ENCODE assay signal across 8 cellular contexts in the genomic region with DNA sequence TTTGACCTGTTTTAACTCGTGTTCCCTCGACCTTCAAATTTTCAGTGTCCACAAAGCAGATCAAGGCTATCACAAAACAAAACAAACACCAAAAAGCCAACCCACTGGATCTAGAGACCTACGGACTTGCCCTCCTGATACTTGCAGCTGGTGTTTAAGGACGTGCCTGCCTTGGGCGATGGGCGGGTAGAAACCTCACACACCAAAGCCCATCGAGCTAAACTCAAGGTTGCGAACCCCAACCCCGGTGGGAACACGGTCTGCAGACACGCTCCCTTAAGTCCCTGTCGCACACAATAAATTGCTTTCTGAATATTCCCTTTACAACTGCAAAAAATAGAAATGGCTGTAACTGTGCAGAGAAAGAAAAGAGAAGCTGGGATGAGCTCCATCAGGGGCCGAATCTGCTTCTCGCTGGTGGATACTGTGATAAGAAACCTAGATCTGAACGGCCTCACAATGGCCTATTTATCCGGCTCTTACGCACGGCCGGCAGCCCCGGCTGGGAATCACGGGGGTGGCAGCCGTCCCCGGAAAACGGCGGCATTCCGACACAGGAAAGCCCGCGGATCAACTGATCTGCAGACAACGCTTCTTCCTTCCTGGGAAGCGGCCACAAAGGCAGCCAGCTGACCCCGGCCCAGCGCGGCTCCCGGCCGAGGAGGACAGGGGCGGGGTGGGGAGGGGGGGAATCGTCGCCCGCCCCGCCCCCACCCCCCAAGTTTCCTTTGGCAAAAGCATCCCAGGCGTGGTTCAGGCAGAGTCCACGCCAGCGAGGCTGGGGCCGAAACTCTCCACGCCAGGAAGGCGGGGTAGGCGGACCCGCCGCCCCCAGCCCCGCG.
DNase-seq lines count a peak whose midpoint lies in the region; TF ChIP-seq lines count a peak whose summit lies in the region.

No MANE protein-coding gene starts in this region.

- H3K4me3 Mint-ChIP-seq in activated CD4-positive, alpha-beta T cell treated with anti-CD3 and anti-CD28 coated beads, Interleukin-2, amount 10 ng/mL, durations not matched to agents 24 days and 14 days: peak overlapping the region; percentile 86
- H3K4me3 Mint-ChIP-seq in activated naive CD4-positive, alpha-beta T cell treated with anti-CD3 and anti-CD28 coated beads, Interleukin-2, amount 10 ng/mL, durations not matched to agents 7 days and 5 days: peak overlapping the region; percentile 64
- H3K4me3 Mint-ChIP-seq in nephron progenitor cell: peak overlapping the region; percentile 84

- CTCF ChIA-PET in activated naive CD4-positive, alpha-beta T cell treated with anti-CD3 and anti-CD28 coated beads, Interleukin-2, amount 10 ng/mL, durations not matched to agents 7 days and 5 days (lab: Charles Lee): interaction anchor here (0.7 to 2.5 kb wide), 9 partner anchors 17 to 350 kb away, joined by 3 to 7 read pairs (median 3); no protein-coding TSS in a partner anchor

- H3K27ac Mint-ChIP-seq in activated CD4-positive, alpha-beta T cell treated with anti-CD3 and anti-CD28 coated beads, Interleukin-2, amount 10 ng/mL, durations not matched to agents 24 days and 14 days: peak overlapping the region; percentile 89
- peak overlapping the region; percentile 94 for H3K27ac Mint-ChIP-seq in activated naive CD4-positive, alpha-beta T cell treated with anti-CD3 and anti-CD28 coated beads, Interleukin-2, amount 10 ng/mL, durations not matched to agents 7 days and 5 days
- peak overlapping the region; percentile 96 for H3K27ac Mint-ChIP-seq in nephron progenitor cell

- peaks cover 38% of the 10 kb centered on the region for H3K4me1 Mint-ChIP-seq in activated CD4-positive, alpha-beta T cell treated with anti-CD3 and anti-CD28 coated beads, Interleukin-2, amount 10 ng/mL, durations not matched to agents 24 days and 14 days
- H3K4me1 Mint-ChIP-seq in activated naive CD4-positive, alpha-beta T cell treated with anti-CD3 and anti-CD28 coated beads, Interleukin-2, amount 10 ng/mL, durations not matched to agents 7 days and 5 days: peaks cover 62% of the 10 kb centered on the region
- H3K4me1 Mint-ChIP-seq in nephron progenitor cell: peaks cover 55% of the 10 kb centered on the region

- intact Hi-C loops in activated CD4-positive, alpha-beta T cell treated with anti-CD3 and anti-CD28 coated beads, Interleukin-2, amount 10 ng/mL, durations not matched to agents 24 days and 14 days (cut with micrococcal nuclease): loop anchor here (1.0 to 2.0 kb wide), 5 partner anchors 11 to 336 kb away; no protein-coding TSS in a partner anchor

- H3K36me3 Mint-ChIP-seq in activated CD4-positive, alpha-beta T cell treated with anti-CD3 and anti-CD28 coated beads, Interleukin-2, amount 10 ng/mL, durations not matched to agents 24 days and 14 days (ENCODE audit: low read depth): no peaks in the 10 kb centered on the region
- H3K36me3 Mint-ChIP-seq in activated naive CD4-positive, alpha-beta T cell treated with anti-CD3 and anti-CD28 coated beads, Interleukin-2, amount 10 ng/mL, durations not matched to agents 7 days and 5 days: peaks cover 1% of the 10 kb centered on the region
- no peaks in the 10 kb centered on the region for H3K36me3 Mint-ChIP-seq in nephron progenitor cell (ENCODE audit: low read depth)

- peak; percentile 74 for DNase-seq in activated CD4-positive, alpha-beta T cell treated with anti-CD3 and anti-CD28 coated beads, Interleukin-2, amount 10 ng/mL, durations not matched to agents 24 days and 14 days
- DNase-seq in activated CD4-positive, alpha-beta T cell treated with anti-CD3 and anti-CD28 coated beads, Interleukin-2, amount 50 U/mL, for 4 hours: no peak
- DNase-seq in Kasumi-1 (lab: John Stamatoyannopoulos, UW) (peak; percentile 42 to 43), globus pallidus (ENCODE audit: low spot score) (peak; percentile 75), nephron progenitor cell (peak; percentile 71), NCI-H2029 treated with DMSO at 0.1 percent for 48 hours (lab: John Stamatoyannopoulos, UW) (no peak), NCI-H774 (lab: John Stamatoyannopoulos, UW) (no peak)
- peak; percentile 52 for DNase-seq in activated naive CD4-positive, alpha-beta T cell treated with anti-CD3 and anti-CD28 coated beads, Interleukin-2, amount 10 ng/mL, durations not matched to agents 7 days and 5 days

- no peaks in the 10 kb centered on the region for H3K27me3 Mint-ChIP-seq in activated CD4-positive, alpha-beta T cell treated with anti-CD3 and anti-CD28 coated beads, Interleukin-2, amount 10 ng/mL, durations not matched to agents 24 days and 14 days
- H3K27me3 Mint-ChIP-seq in activated naive CD4-positive, alpha-beta T cell treated with anti-CD3 and anti-CD28 coated beads, Interleukin-2, amount 10 ng/mL, durations not matched to agents 7 days and 5 days: peaks cover 5% of the 10 kb centered on the region
- peaks cover 12% of the 10 kb centered on the region for H3K27me3 Mint-ChIP-seq in nephron progenitor cell (ENCODE audit: low read depth, poor library complexity)

- no peak for TF ChIP-seq CTCF in nephron progenitor cell (IDR thresholded peaks at IDR 0.05)

- H3K9me3 Mint-ChIP-seq in activated CD4-positive, alpha-beta T cell treated with anti-CD3 and anti-CD28 coated beads, Interleukin-2, amount 10 ng/mL, durations not matched to agents 24 days and 14 days: no peaks in the 10 kb centered on the region
- peaks cover 3% of the 10 kb centered on the region for H3K9me3 Mint-ChIP-seq in activated naive CD4-positive, alpha-beta T cell treated with anti-CD3 and anti-CD28 coated beads, Interleukin-2, amount 10 ng/mL, durations not matched to agents 7 days and 5 days
- peaks cover 9% of the 10 kb centered on the region for H3K9me3 Mint-ChIP-seq in nephron progenitor cell

Comparison
In these comparisons a context has a peak if more than half of its experiments do, and no peak if none do; other contexts are left out.
1. DNase-seq: peak in activated CD4-positive, alpha-beta T cell treated with anti-CD3 and anti-CD28 coated beads, Interleukin-2, amount 10 ng/mL, durations not matched to agents 24 days and 14 days (single experiment), Kasumi-1 (2 of 2), activated naive CD4-positive, alpha-beta T cell treated with anti-CD3 and anti-CD28 coated beads, Interleukin-2, amount 10 ng/mL, durations not matched to agents 7 days and 5 days (single experiment), globus pallidus (single experiment) and nephron progenitor cell (single experiment); none in activated CD4-positive, alpha-beta T cell treated with anti-CD3 and anti-CD28 coated beads, Interleukin-2, amount 50 U/mL, for 4 hours (0 of 2), NCI-H2029 treated with DMSO at 0.1 percent for 48 hours (single experiment) and NCI-H774 (single experiment).
2. Peak in every context shown above with its lines, with median percentiles within 50 percentile points of each other: H3K27ac Mint-ChIP-seq and H3K4me3 Mint-ChIP-seq.